In genomic region chr2:180463608-180464007, GRCh38 we compare ENCODE assay signal across 19 cellular contexts.
"Had no signal": no experiment of that assay in that cellular context is flagged by ENCODE, and none has a peak within 500 bp of the region (broad histone marks: within the 10 kb centered on the region; RNA-seq: fewer than 3 reads in every experiment).

No MANE protein-coding gene starts in this region.

- H3K9me3 ChIP-seq: neutrophil, vagina had no signal

- H3K4me3 ChIP-seq: cardiac muscle cell, skin epidermis, tibial nerve, vagina had no signal

- H3K27ac Mint-ChIP-seq: activated CD4-positive, alpha-beta memory T cell treated with anti-CD3 and anti-CD28 coated beads for 36 hours; activated CD4-positive, alpha-beta T cell treated with anti-CD3 and anti-CD28 coated beads for 36 hours; activated CD8-positive, alpha-beta memory T cell treated with anti-CD3 and anti-CD28 coated beads, Interleukin-2, amount 10 ng/mL, durations not matched to agents 7 days and 5 days; activated naive CD4-positive, alpha-beta T cell treated with anti-CD3 and anti-CD28 coated beads, Interleukin-2, amount 10 ng/mL, durations not matched to agents 7 days and 5 days; activated T-helper 2 cell treated with anti-CD3 and anti-CD28 coated beads, Interferon-gamma antibody, Interleukin-2, Interleukin-4, amounts not matched to agents 10 μg/mL and 5 μg/mL and 100 μg/mL, durations not matched to agents 14 hours and 24 hours and 36 hours had no signal

- H3K4me3 Mint-ChIP-seq: activated CD4-positive, alpha-beta memory T cell treated with anti-CD3 and anti-CD28 coated beads for 36 hours; activated CD4-positive, alpha-beta T cell treated with anti-CD3 and anti-CD28 coated beads for 36 hours; activated CD8-positive, alpha-beta memory T cell treated with anti-CD3 and anti-CD28 coated beads, Interleukin-2, amount 10 ng/mL, durations not matched to agents 7 days and 5 days; activated naive CD4-positive, alpha-beta T cell treated with anti-CD3 and anti-CD28 coated beads, Interleukin-2, amount 10 ng/mL, durations not matched to agents 7 days and 5 days had no signal

- DNase-seq: activated CD4-positive, alpha-beta memory T cell treated with anti-CD3 and anti-CD28 coated beads for 36 hours; activated CD4-positive, alpha-beta T cell treated with anti-CD3 and anti-CD28 coated beads for 36 hours; activated CD8-positive, alpha-beta memory T cell treated with anti-CD3 and anti-CD28 coated beads, Interleukin-2, amount 10 ng/mL, durations not matched to agents 7 days and 5 days; activated naive CD4-positive, alpha-beta T cell treated with anti-CD3 and anti-CD28 coated beads, Interleukin-2, amount 10 ng/mL, durations not matched to agents 7 days and 5 days; activated T-cell treated with anti-CD3 and anti-CD28 coated beads, Interleukin-2, amount 50 U/mL, for 1 hour; foreskin melanocyte; posterior cingulate gyrus; right cardiac atrium; stimulated activated CD4-positive, alpha-beta T cell treated with anti-CD3 and anti-CD28 coated beads, Interleukin-4, amount 100 ng/mL, for 4 hours; stimulated activated CD8-positive, alpha-beta memory T cell treated with anti-CD3 and anti-CD28 coated beads, Interleukin-4, amount 100 ng/mL, for 48 hours; stimulated activated naive CD4-positive, alpha-beta T cell treated with Interleukin-2 at 50 U/mL for 16 hours; substantia nigra; WERI-Rb-1 had no signal

- H3K27ac ChIP-seq: cardiac muscle cell, neutrophil, tibial nerve, vagina, WERI-Rb-1 had no signal

- H3K27me3 Mint-ChIP-seq: activated CD4-positive, alpha-beta memory T cell treated with anti-CD3 and anti-CD28 coated beads for 36 hours; activated CD4-positive, alpha-beta T cell treated with anti-CD3 and anti-CD28 coated beads for 36 hours; activated CD8-positive, alpha-beta memory T cell treated with anti-CD3 and anti-CD28 coated beads, Interleukin-2, amount 10 ng/mL, durations not matched to agents 7 days and 5 days; activated naive CD4-positive, alpha-beta T cell treated with anti-CD3 and anti-CD28 coated beads, Interleukin-2, amount 10 ng/mL, durations not matched to agents 7 days and 5 days had no signal

- ATAC-seq: activated CD4-positive, alpha-beta T cell treated with anti-CD3 and anti-CD28 coated beads for 36 hours; activated CD8-positive, alpha-beta memory T cell treated with anti-CD3 and anti-CD28 coated beads, Interleukin-2, amount 10 ng/mL, durations not matched to agents 7 days and 5 days; right cardiac atrium had no signal

- H3K4me1 Mint-ChIP-seq: activated CD4-positive, alpha-beta T cell treated with anti-CD3 and anti-CD28 coated beads for 36 hours; activated CD8-positive, alpha-beta memory T cell treated with anti-CD3 and anti-CD28 coated beads, Interleukin-2, amount 10 ng/mL, durations not matched to agents 7 days and 5 days; activated naive CD4-positive, alpha-beta T cell treated with anti-CD3 and anti-CD28 coated beads, Interleukin-2, amount 10 ng/mL, durations not matched to agents 7 days and 5 days had no signal

- H3K36me3 Mint-ChIP-seq: activated CD4-positive, alpha-beta memory T cell treated with anti-CD3 and anti-CD28 coated beads for 36 hours; activated CD8-positive, alpha-beta memory T cell treated with anti-CD3 and anti-CD28 coated beads, Interleukin-2, amount 10 ng/mL, durations not matched to agents 7 days and 5 days; activated naive CD4-positive, alpha-beta T cell treated with anti-CD3 and anti-CD28 coated beads, Interleukin-2, amount 10 ng/mL, durations not matched to agents 7 days and 5 days had no signal

- H3K9me3 Mint-ChIP-seq: activated naive CD4-positive, alpha-beta T cell treated with anti-CD3 and anti-CD28 coated beads, Interleukin-2, amount 10 ng/mL, durations not matched to agents 7 days and 5 days; activated T-helper 2 cell treated with anti-CD3 and anti-CD28 coated beads, Interferon-gamma antibody, Interleukin-2, Interleukin-4, amounts not matched to agents 10 μg/mL and 5 μg/mL and 100 μg/mL, durations not matched to agents 14 hours and 24 hours and 36 hours had no signal

- H3K27me3 ChIP-seq: cardiac muscle cell, neutrophil, tibial nerve, vagina had no signal

- H3K4me1 ChIP-seq: tibial nerve, vagina had no signal

- H3K36me3 ChIP-seq: cardiac muscle cell, neutrophil, tibial nerve, vagina, WERI-Rb-1 had no signal
